Comparison of ENCODE assay signal across 8 cellular contexts in the genomic region with DNA sequence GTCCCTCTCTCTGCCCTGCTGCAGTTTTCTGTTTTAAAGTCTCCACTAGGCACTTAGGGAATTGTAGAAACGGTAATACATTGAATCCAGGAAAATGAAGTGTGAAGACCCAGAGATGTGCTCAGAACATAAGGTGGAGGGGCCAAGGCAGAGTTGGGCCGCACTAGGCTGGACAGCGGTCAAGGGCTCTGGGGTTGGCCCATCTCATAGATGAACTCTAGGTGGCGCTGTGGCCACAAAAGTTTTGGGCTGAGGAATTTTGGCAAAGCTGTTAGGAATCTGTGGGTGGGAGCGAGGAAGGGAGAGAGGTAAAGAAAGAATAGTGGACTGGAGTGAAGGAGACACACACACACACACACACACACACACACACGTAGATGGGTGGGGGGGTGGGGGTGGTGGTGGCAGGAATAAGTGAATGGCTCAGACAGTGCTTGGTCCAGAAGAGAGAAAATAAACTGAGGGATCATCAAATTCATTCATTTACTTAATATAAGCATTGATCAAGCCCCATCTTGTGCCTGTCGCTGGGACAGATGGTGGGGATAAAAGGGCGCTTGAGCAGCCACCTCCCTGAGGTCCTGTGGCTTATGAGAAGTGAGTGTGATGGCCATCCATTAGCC.
DNase-seq lines count a peak whose midpoint lies in the region; ATAC-seq, FAIRE-seq and TF ChIP-seq lines count a peak whose summit lies in the region.

No MANE protein-coding gene starts in this region.

- no peak overlapping the region for H3K4me3 Mint-ChIP-seq in activated CD4-positive, alpha-beta T cell treated with anti-CD3 and anti-CD28 coated beads, Interleukin-2, amount 10 ng/mL, durations not matched to agents 7 days and 5 days

- no peak overlapping the region for H3K27ac Mint-ChIP-seq in activated CD4-positive, alpha-beta T cell treated with anti-CD3 and anti-CD28 coated beads, Interleukin-2, amount 10 ng/mL, durations not matched to agents 7 days and 5 days

- H3K27me3 Mint-ChIP-seq in activated CD4-positive, alpha-beta T cell treated with anti-CD3 and anti-CD28 coated beads, Interleukin-2, amount 10 ng/mL, durations not matched to agents 7 days and 5 days = peaks cover 38% of the 10 kb centered on the region

- peak; percentile 87 to 90 for ATAC-seq in left cardiac atrium

- intact Hi-C loops in left cardiac atrium (cut with DNase I) = loop anchor here (5.0 to 10.0 kb wide), 3 partner anchors 324 to 466 kb away; no protein-coding TSS in a partner anchor
- intact Hi-C loops in spleen (cut with DNase I; ENCODE audit: low total_unique reads) = loop anchor here (10.0 kb wide), 1 partner anchor 326 kb away; no protein-coding TSS in a partner anchor

- CTCF ChIA-PET in BJ (lab: Yijun Ruan, JAX) = interaction anchor here (0.6 to 2.2 kb wide), 13 partner anchors 9 to 560 kb away, joined by 3 to 13 read pairs (median 4); partner anchors contain the start of gene FOXD2
- CTCF ChIA-PET in activated CD4-positive, alpha-beta T cell treated with anti-CD3 and anti-CD28 coated beads, Interleukin-2, amount 10 ng/mL, durations not matched to agents 7 days and 5 days (lab: Charles Lee) = no interaction called here

- H3K27ac ChIP-seq in spleen = no peak overlapping the region

- TF ChIP-seq CTCF in BJ (IDR thresholded peaks at IDR 0.05; ENCODE audit: insufficient read depth, low read depth, low read length) (peak; percentile 72), spleen (IDR thresholded peaks at IDR 0.05 in 8 of 11, conservative IDR thresholded peaks at IDR 0.05 in 3 of 11) (peak in 9 of 11 experiments; percentile 20 to 74 (median 59))

- H3K27me3 ChIP-seq in BJ (ENCODE audit: control insufficient read depth, insufficient read depth, low read length) (no peaks in the 10 kb centered on the region; the same call in 1 of the 2 replicates), spleen (replicated peaks in 1 of 7) (peaks cover 0 to 59% (median 2%) of the 10 kb centered on the region in 7 donors)

- no peak for TF ChIP-seq POLR2A in spleen (IDR thresholded peaks at IDR 0.05)

- no peak for DNase-seq in BJ (ENCODE audit: low read depth)
- peak; percentile 54 for DNase-seq in HTR-8/SVneo (ENCODE audit: insufficient read length, low spot score)
- peak; percentile 16 for DNase-seq in UCSD-AML1 (lab: John Stamatoyannopoulos, UW; ENCODE audit: unreplicated experiment)
- DNase-seq in left cardiac atrium = peak; percentile 53
- no peak for DNase-seq in spleen
- DNase-seq in activated T-cell treated with anti-CD3 and anti-CD28 coated beads, Interleukin-2, amount 50 U/mL, for 1 hour = no peak
- DNase-seq in activated CD4-positive, alpha-beta T cell treated with anti-CD3 and anti-CD28 coated beads, Interleukin-2, amount 10 ng/mL, durations not matched to agents 7 days and 5 days = no peak
- no peak for DNase-seq in cerebellar nuclear complex (lab: John Stamatoyannopoulos, UW)

- WGBS in spleen, 5 donors = 29 to 36% (median 34%) methylated on average over 8 of the region's 8 CpGs

- no peaks in the 10 kb centered on the region for H3K4me1 Mint-ChIP-seq in activated CD4-positive, alpha-beta T cell treated with anti-CD3 and anti-CD28 coated beads, Interleukin-2, amount 10 ng/mL, durations not matched to agents 7 days and 5 days

- H3K36me3 Mint-ChIP-seq in activated CD4-positive, alpha-beta T cell treated with anti-CD3 and anti-CD28 coated beads, Interleukin-2, amount 10 ng/mL, durations not matched to agents 7 days and 5 days (ENCODE audit: low read depth) = no peaks in the 10 kb centered on the region

- H3K4me3 ChIP-seq in BJ (ENCODE audit: low read depth, low read length) = no peak overlapping the region
- H3K4me3 ChIP-seq in spleen = no peak overlapping the region

- H3K9me3 Mint-ChIP-seq in activated CD4-positive, alpha-beta T cell treated with anti-CD3 and anti-CD28 coated beads, Interleukin-2, amount 10 ng/mL, durations not matched to agents 7 days and 5 days = peaks cover 9% of the 10 kb centered on the region

- POLR2A ChIA-PET in BJ (lab: Charles Lee) = no interaction called here
- POLR2A ChIA-PET in activated CD4-positive, alpha-beta T cell treated with anti-CD3 and anti-CD28 coated beads, Interleukin-2, amount 10 ng/mL, durations not matched to agents 7 days and 5 days (lab: Charles Lee) = no interaction called here

- FAIRE-seq in HTR-8/SVneo (lab: Jason Lieb, UNC) = no peak

- H3K36me3 ChIP-seq in BJ (ENCODE audit: control insufficient read depth, insufficient read depth, low read length) (no peaks in the 10 kb centered on the region), spleen (no peaks in the 10 kb centered on the region)

- H3K9me3 ChIP-seq in spleen = peaks cover 0 to 18% (median 7%) of the 10 kb centered on the region in 8 donors

- H3K4me1 ChIP-seq in spleen = no peaks in the 10 kb centered on the region

Comparison
In these comparisons a context has a peak if more than half of its experiments do, and no peak if none do; other contexts are left out.
1. DNase-seq: peak in HTR-8/SVneo (single experiment), UCSD-AML1 (single experiment) and left cardiac atrium (single experiment); none in BJ (single experiment), spleen (single experiment), activated T-cell treated with anti-CD3 and anti-CD28 coated beads, Interleukin-2, amount 50 U/mL, for 1 hour (single experiment), activated CD4-positive, alpha-beta T cell treated with anti-CD3 and anti-CD28 coated beads, Interleukin-2, amount 10 ng/mL, durations not matched to agents 7 days and 5 days (single experiment) and cerebellar nuclear complex (0 of 2).